Comparison of ENCODE assay signal across 19 cellular contexts in genomic region chr11:121415861-121416260, GRCh38. TPM values are rescaled to one million over a fixed set of nuclear protein-coding genes. Genes with fewer than 3 reads are reported as not detected.
DNase-seq lines count a peak whose midpoint lies in the region; ATAC-seq and TF ChIP-seq lines count a peak whose summit lies in the region.
"Had no signal": no experiment of that assay in that cellular context is flagged by ENCODE, and none has a peak within 500 bp of the region (broad histone marks: within the 10 kb centered on the region; RNA-seq: fewer than 3 reads in every experiment).

No MANE protein-coding gene starts in this region.

- peak overlapping the region; percentile 54 for H3K27ac Mint-ChIP-seq in activated CD4-positive, alpha-beta T cell treated with anti-CD3 and anti-CD28 coated beads, Interleukin-2, amount 10 ng/mL, durations not matched to agents 7 days and 5 days
- H3K27ac Mint-ChIP-seq: GM23338 had no signal

- CTCF ChIA-PET in activated CD4-positive, alpha-beta T cell treated with anti-CD3 and anti-CD28 coated beads, Interleukin-2, amount 10 ng/mL, durations not matched to agents 7 days and 5 days (lab: Charles Lee): interaction anchor here (0.9 to 1.2 kb wide), 3 partner anchors 10 to 41 kb away, joined by 3 read pairs; no protein-coding TSS in a partner anchor
- CTCF ChIA-PET in PC-3 (lab: Charles Lee): no interaction called here

- H3K4me1 ChIP-seq in PC-3 (ENCODE audit: insufficient read depth, low read length): peaks cover 25% of the 10 kb centered on the region
- H3K4me1 ChIP-seq in neutrophil (ENCODE audit: control insufficient read depth in 1 of 2, insufficient read depth in 1 of 2, low read depth in 1 of 2, low read length in 1 of 2): peaks cover 75 to 79% of the 10 kb centered on the region in 2 experiments
- peaks cover 0 to 19% (median 0%) of the 10 kb centered on the region in 4 donors for H3K4me1 ChIP-seq in Peyer's patch

- peaks cover 6% of the 10 kb centered on the region for H3K36me3 Mint-ChIP-seq in activated CD4-positive, alpha-beta T cell treated with anti-CD3 and anti-CD28 coated beads, Interleukin-2, amount 10 ng/mL, durations not matched to agents 7 days and 5 days (ENCODE audit: low read depth)

- H3K36me3 ChIP-seq in PC-3 (ENCODE audit: low read depth, low read length): no peaks in the 10 kb centered on the region
- no peaks in the 10 kb centered on the region for H3K36me3 ChIP-seq in neutrophil
- H3K36me3 ChIP-seq in Peyer's patch: no peaks in the 10 kb centered on the region
- H3K36me3 ChIP-seq: right atrium auricular region had no signal

- no peak for DNase-seq in activated CD4-positive, alpha-beta T cell treated with anti-CD3 and anti-CD28 coated beads, Interleukin-2, amount 10 ng/mL, durations not matched to agents 7 days and 5 days
- no peak for DNase-seq in activated CD4-positive, alpha-beta T cell treated with anti-CD3 and anti-CD28 coated beads, Interleukin-2, amount 50 U/mL, for 4 hours
- peak; percentile 92 for DNase-seq in PC-3
- DNase-seq in COLO829 (ENCODE audit: low spot score): no peak
- no peak for DNase-seq in Peyer's patch
- DNase-seq: activated CD4-positive, CD25-positive, alpha-beta regulatory T cell; activated T-cell treated with anti-CD3 and anti-CD28 coated beads, Interleukin-2, amount 50 U/mL, for 1 hour; amniotic stem cell; DMS79; effector CD4-positive, alpha-beta T cell; glutamatergic neuron; KG1; stimulated activated CD4-positive, alpha-beta T cell treated with anti-CD3 and anti-CD28 coated beads, Interleukin-4, amount 100 ng/mL, for 1 hour had no signal

- TF ChIP-seq POLR2A in Peyer's patch (IDR thresholded peaks at IDR 0.05): no peak

- no peak overlapping the region for H3K9ac ChIP-seq in PC-3 (ENCODE audit: low read length)

- H3K4me2 ChIP-seq in PC-3 (ENCODE audit: low read length): peak overlapping the region; percentile 27; the same call in 1 of the 2 replicates
- H3K4me2 ChIP-seq: GM23338 had no signal

- H3F3A ChIP-seq in PC-3 (ENCODE audit: low read length, unreplicated experiment): no peaks in the 10 kb centered on the region

- no peak overlapping the region for H3K4me3 Mint-ChIP-seq in activated CD4-positive, alpha-beta T cell treated with anti-CD3 and anti-CD28 coated beads, Interleukin-2, amount 10 ng/mL, durations not matched to agents 7 days and 5 days
- H3K4me3 Mint-ChIP-seq: GM23338 had no signal

- H3K9me2 ChIP-seq in PC-3 (replicated peaks; ENCODE audit: low read length): no peaks in the 10 kb centered on the region

- POLR2A ChIA-PET in activated CD4-positive, alpha-beta T cell treated with anti-CD3 and anti-CD28 coated beads, Interleukin-2, amount 10 ng/mL, durations not matched to agents 7 days and 5 days (lab: Charles Lee): no interaction called here
- POLR2A ChIA-PET in PC-3 (lab: Charles Lee; ENCODE audit: unreplicated experiment): no interaction called here

- intact Hi-C loops in PC-3 (cut with micrococcal nuclease): loop anchor here (5.0 kb wide), 1 partner anchor 159 kb away; no protein-coding TSS in a partner anchor

- no peaks in the 10 kb centered on the region for H3K79me2 ChIP-seq in PC-3 (ENCODE audit: low read length)

- no peaks in the 10 kb centered on the region for H3K27me3 ChIP-seq in PC-3 (ENCODE audit: low read length)
- H3K27me3 ChIP-seq in neutrophil: no peaks in the 10 kb centered on the region
- no peaks in the 10 kb centered on the region for H3K27me3 ChIP-seq in Peyer's patch
- H3K27me3 ChIP-seq: right atrium auricular region had no signal

- peaks cover 60% of the 10 kb centered on the region for H3K4me1 Mint-ChIP-seq in activated CD4-positive, alpha-beta T cell treated with anti-CD3 and anti-CD28 coated beads, Interleukin-2, amount 10 ng/mL, durations not matched to agents 7 days and 5 days

- H4K20me1 ChIP-seq in PC-3 (ENCODE audit: low read length): no peaks in the 10 kb centered on the region

- H2AFZ ChIP-seq in PC-3 (ENCODE audit: low read length): no peak overlapping the region

- TF ChIP-seq CTCF in PC-3 (conservative IDR thresholded peaks at IDR 0.05; ENCODE audit: low read depth, low read length) (no peak), neutrophil (IDR thresholded peaks at IDR 0.05) (no peak), Peyer's patch (IDR thresholded peaks at IDR 0.05) (no peak)

- no TSS peak for BruUV-seq in PC-3 (replicated peaks; lab: Mats Ljungman, UMichigan)

- ATAC-seq in PC-3 (peak; percentile 79), esophagus mucosa (peak; percentile 51), GM18519 (IDR thresholded peaks at IDR 0.05; ENCODE audit: low FRiP score, unreplicated experiment) (no peak)
- ATAC-seq: GM12878, GM23338 had no signal

- H3K27me3 Mint-ChIP-seq in activated CD4-positive, alpha-beta T cell treated with anti-CD3 and anti-CD28 coated beads, Interleukin-2, amount 10 ng/mL, durations not matched to agents 7 days and 5 days: no peaks in the 10 kb centered on the region

- H3K9me3 ChIP-seq in PC-3 (ENCODE audit: low read length) (no peaks in the 10 kb centered on the region), neutrophil (no peaks in the 10 kb centered on the region), Peyer's patch (no peaks in the 10 kb centered on the region)
- H3K9me3 ChIP-seq: right atrium auricular region had no signal

- H3K9me3 Mint-ChIP-seq in activated CD4-positive, alpha-beta T cell treated with anti-CD3 and anti-CD28 coated beads, Interleukin-2, amount 10 ng/mL, durations not matched to agents 7 days and 5 days: peaks cover 6% of the 10 kb centered on the region
- H3K9me3 Mint-ChIP-seq: GM23338 had no signal

- H3K27ac ChIP-seq in PC-3 (ENCODE audit: low read length) (no peak overlapping the region), neutrophil (peak overlapping the region; percentile 98), Peyer's patch (no peak overlapping the region)

- H3K4me3 ChIP-seq in PC-3 (ENCODE audit: low read length): no peak overlapping the region
- H3K4me3 ChIP-seq in neutrophil (ENCODE audit: low read depth in 1 of 2, low read length in 1 of 2): peak overlapping the region in 1 of 2 experiments; percentile 45
- no peak overlapping the region for H3K4me3 ChIP-seq in Peyer's patch
- H3K4me3 ChIP-seq: GM12878, GM23338, right atrium auricular region had no signal

RNA-seq across cellular contexts. Expression of gene SORL1, which starts 36.3 kb away (rescaled TPM):
- total RNA-seq in activated CD4-positive, alpha-beta T cell treated with anti-CD3 and anti-CD28 coated beads, Interleukin-2, amount 10 ng/mL, durations not matched to agents 7 days and 5 days: 100 to 1,000 TPM; 197 to 207 TPM
- total RNA-seq in PC-3 (2014; rRNA removed): 53.7 and 74.5 TPM in 2 replicates
- total RNA-seq in esophagus mucosa: 14.3 TPM
- total RNA-seq in Peyer's patch: 100 to 1,000 TPM in 3 of 4 donors, 10 to 100 TPM in 1; 52.0 to 282 (median 191) TPM
